Comparison of ENCODE assay signal across 4 cellular contexts in the genomic region with DNA sequence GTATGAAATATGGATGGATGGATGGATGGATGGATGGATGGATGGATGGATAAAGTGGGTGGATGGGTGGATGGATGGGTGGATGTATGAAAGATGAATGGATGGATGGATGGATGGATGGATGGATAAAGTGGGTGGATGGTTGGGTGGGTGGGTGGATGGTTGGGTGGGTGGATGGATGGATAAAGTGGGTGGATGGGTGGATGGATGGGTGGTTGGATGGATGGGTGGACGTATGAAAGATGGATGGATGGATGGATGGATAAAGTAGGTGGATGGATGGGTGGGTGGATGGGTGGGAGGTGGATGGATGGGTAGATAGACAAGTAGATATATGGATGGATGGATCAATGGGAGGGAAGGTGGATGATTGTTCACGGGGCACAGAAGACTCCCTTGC. TPM values are rescaled to one million over a fixed set of nuclear protein-coding genes. Genes with fewer than 3 reads are reported as not detected.
"Had no signal": no experiment of that assay in that cellular context is flagged by ENCODE, and none has a peak within 500 bp of the region (broad histone marks: within the 10 kb centered on the region; RNA-seq: fewer than 3 reads in every experiment).

No MANE protein-coding gene starts in this region.

- ATAC-seq: GM12878 had no signal

- H3K4me3 ChIP-seq: GM12878 had no signal

- DNase-seq: GDM1, GF-D8 had no signal

RNA-seq across cellular contexts. Expression of a gene that starts 19.0 kb away (rescaled TPM):
- total RNA-seq: G401, GM12878 had no signal
- polyA plus RNA-seq: GM12878 had no signal
